ENCODE assay signal across 8 cellular contexts in genomic region chr12:69239286-69239921, GRCh38. TPM values are rescaled to one million over a fixed set of nuclear protein-coding genes. Genes with fewer than 3 reads are reported as not detected.
DNase-seq lines count a peak whose midpoint lies in the region; ATAC-seq, FAIRE-seq and TF ChIP-seq lines count a peak whose summit lies in the region.

CPSF6 (plus strand) TSS chr12:69239569; CDS start chr12:69239647, 78 bp downstream.

- peak within 1 kb of the TSS; percentile 79 to 94 (median 91) for H3K4me3 ChIP-seq in fibroblast of lung (replicated peaks in 1 of 4; ENCODE audit: control extremely low read depth in 1 of 4, insufficient read depth in 1 of 4, low read depth in 3 of 4, low read length in 4 of 4)

- peak; percentile 96 for ATAC-seq in activated T-helper 17 cell treated with anti-CD3 and anti-CD28 coated beads, Interleukin-2, amount 50 U/mL, for 72 hours (replicated peaks)
- ATAC-seq in naive thymus-derived CD8-positive, alpha-beta T cell, result peak; percentile 85 to 89
- ATAC-seq in stimulated activated naive B cell treated with anti-CD40 and anti-IgM and Interleukin-4, amounts not matched to agents 10 μg/mL and 1 μg/mL and 100 μg/mL, for 72 hours (replicated peaks), result peak; percentile 93 to 95

- FAIRE-seq in H54 (lab: Jason Lieb, UNC), result peak; percentile 75

- POLR2A ChIA-PET in RWPE1 (lab: Yijun Ruan, JAX; ENCODE audit: low non-redundant PET), result no interaction called here
- POLR2A ChIA-PET in naive thymus-derived CD8-positive, alpha-beta T cell (lab: Charles Lee), result interaction anchor here (1.2 to 2.2 kb wide), 9 partner anchors 9 to 1970 kb away, joined by 3 to 17 read pairs (median 5); partner anchors contain the start of genes CAND1, CCT2 and RAB3IP

- peaks cover 48% of the 10 kb centered on the region for H3K79me2 ChIP-seq in fibroblast of lung (ENCODE audit: control insufficient read depth, insufficient read depth, low read length)

- peak; percentile 87 for TF ChIP-seq POLR2A in H54 (IDR thresholded peaks at IDR 0.05; ENCODE audit: low read depth, low read length)

- H3K27ac Mint-ChIP-seq in activated T-helper 17 cell treated with anti-CD3 and anti-CD28 coated beads, Interleukin-2, amount 50 U/mL, for 72 hours, result peak within 1 kb of the TSS; percentile 99
- H3K27ac Mint-ChIP-seq in naive thymus-derived CD8-positive, alpha-beta T cell, result peak within 1 kb of the TSS; percentile 97 to 99 (median 99)
- H3K27ac Mint-ChIP-seq in stimulated activated naive B cell treated with anti-CD40 and anti-IgM and Interleukin-4, amounts not matched to agents 10 μg/mL and 1 μg/mL and 100 μg/mL, for 72 hours, result peak within 1 kb of the TSS; percentile 99

- no peaks in the 10 kb centered on the region for H4K20me1 ChIP-seq in fibroblast of lung (ENCODE audit: control insufficient read depth, extremely low read depth, insufficient read depth, low read length)

- CTCF ChIA-PET in RWPE1 (lab: Yijun Ruan, JAX), result no interaction called here

- H3K9ac ChIP-seq in fibroblast of lung (ENCODE audit: insufficient read depth, low read length), result peak within 1 kb of the TSS; percentile 93

- peak within 1 kb of the TSS; percentile 89 for H3K4me2 ChIP-seq in fibroblast of lung (ENCODE audit: extremely low read depth, insufficient read depth, low read length)

- H3K36me3 ChIP-seq in fibroblast of lung (ENCODE audit: control insufficient read depth, insufficient read depth, low read length), result no peaks in the 10 kb centered on the region

- peaks cover 2% of the 10 kb centered on the region for H3K4me1 ChIP-seq in fibroblast of lung (ENCODE audit: control insufficient read depth, extremely low read depth, insufficient read depth, low read length)

- no peaks in the 10 kb centered on the region for H3K9me3 Mint-ChIP-seq in activated T-helper 17 cell treated with anti-CD3 and anti-CD28 coated beads, Interleukin-2, amount 50 U/mL, for 72 hours
- H3K9me3 Mint-ChIP-seq in naive thymus-derived CD8-positive, alpha-beta T cell, result no peaks in the 10 kb centered on the region
- no peaks in the 10 kb centered on the region for H3K9me3 Mint-ChIP-seq in stimulated activated naive B cell treated with anti-CD40 and anti-IgM and Interleukin-4, amounts not matched to agents 10 μg/mL and 1 μg/mL and 100 μg/mL, for 72 hours

- H2AFZ ChIP-seq in fibroblast of lung (ENCODE audit: low read length), result peak within 1 kb of the TSS; percentile 91

- H3K4me3 Mint-ChIP-seq in activated T-helper 17 cell treated with anti-CD3 and anti-CD28 coated beads, Interleukin-2, amount 50 U/mL, for 72 hours, result peak within 1 kb of the TSS; percentile 99
- peak within 1 kb of the TSS; percentile 92 to 100 (median 98) for H3K4me3 Mint-ChIP-seq in naive thymus-derived CD8-positive, alpha-beta T cell
- peak within 1 kb of the TSS; percentile 96 to 97 for H3K4me3 Mint-ChIP-seq in stimulated activated naive B cell treated with anti-CD40 and anti-IgM and Interleukin-4, amounts not matched to agents 10 μg/mL and 1 μg/mL and 100 μg/mL, for 72 hours

- peak; percentile 93 for DNase-seq in ELF-1 (ENCODE audit: low read depth, low spot score)
- DNase-seq in H54 (ENCODE audit: insufficient read length, low spot score), result peak; percentile 81
- peak; percentile 98 for DNase-seq in LoVo (ENCODE audit: low spot score)
- peak; percentile 92 for DNase-seq in RWPE1 (ENCODE audit: low spot score)
- DNase-seq in fibroblast of lung (ENCODE audit: low read depth in 2 of 2), result peak; percentile 89 to 92
- DNase-seq in naive thymus-derived CD8-positive, alpha-beta T cell, result peak; percentile 89 to 98 (median 96)
- peak; percentile 93 for DNase-seq in stimulated activated naive B cell treated with anti-CD40 and anti-IgM and Interleukin-4, amounts not matched to agents 10 μg/mL and 1 μg/mL and 100 μg/mL, for 72 hours

- peaks cover 30% of the 10 kb centered on the region for H3K4me1 Mint-ChIP-seq in activated T-helper 17 cell treated with anti-CD3 and anti-CD28 coated beads, Interleukin-2, amount 50 U/mL, for 72 hours
- peaks cover 18 to 57% (median 49%) of the 10 kb centered on the region in 4 donors for H3K4me1 Mint-ChIP-seq in naive thymus-derived CD8-positive, alpha-beta T cell
- H3K4me1 Mint-ChIP-seq in stimulated activated naive B cell treated with anti-CD40 and anti-IgM and Interleukin-4, amounts not matched to agents 10 μg/mL and 1 μg/mL and 100 μg/mL, for 72 hours, result peaks cover 16 to 32% of the 10 kb centered on the region in 2 donors

- H3K27ac ChIP-seq in RWPE1 (peak within 1 kb of the TSS; percentile 90), fibroblast of lung (ENCODE audit: insufficient read depth, low read length) (peak within 1 kb of the TSS; percentile 91)

- TF ChIP-seq CTCF in RWPE1 (conservative IDR thresholded peaks at IDR 0.05; ENCODE audit: low read depth) (no peak), fibroblast of lung (conservative IDR thresholded peaks at IDR 0.05 in 1 of 2, IDR thresholded peaks at IDR 0.05 in 1 of 2; ENCODE audit: low read depth in 1 of 2, low read length in 2 of 2) (no peak)

- no peaks in the 10 kb centered on the region for H3K9me3 ChIP-seq in fibroblast of lung (ENCODE audit: control insufficient read depth, insufficient read depth, low read depth, low read length)

- H3K36me3 Mint-ChIP-seq in activated T-helper 17 cell treated with anti-CD3 and anti-CD28 coated beads, Interleukin-2, amount 50 U/mL, for 72 hours (ENCODE audit: low read depth), result peaks cover 38% of the 10 kb centered on the region
- H3K36me3 Mint-ChIP-seq in naive thymus-derived CD8-positive, alpha-beta T cell, result peaks cover 0 to 8% (median 0%) of the 10 kb centered on the region in 3 donors
- peaks cover 4 to 15% of the 10 kb centered on the region in 2 donors for H3K36me3 Mint-ChIP-seq in stimulated activated naive B cell treated with anti-CD40 and anti-IgM and Interleukin-4, amounts not matched to agents 10 μg/mL and 1 μg/mL and 100 μg/mL, for 72 hours

- no peaks in the 10 kb centered on the region for H3K27me3 Mint-ChIP-seq in activated T-helper 17 cell treated with anti-CD3 and anti-CD28 coated beads, Interleukin-2, amount 50 U/mL, for 72 hours
- no peaks in the 10 kb centered on the region for H3K27me3 Mint-ChIP-seq in naive thymus-derived CD8-positive, alpha-beta T cell
- H3K27me3 Mint-ChIP-seq in stimulated activated naive B cell treated with anti-CD40 and anti-IgM and Interleukin-4, amounts not matched to agents 10 μg/mL and 1 μg/mL and 100 μg/mL, for 72 hours, result no peaks in the 10 kb centered on the region

- H3K27me3 ChIP-seq in fibroblast of lung (ENCODE audit: control insufficient read depth, insufficient read depth, low read length), result no peaks in the 10 kb centered on the region

RNA-seq across cellular contexts. Expression of gene CPSF6, which starts in this region (rescaled TPM):
- total RNA-seq in activated T-helper 17 cell treated with anti-CD3 and anti-CD28 coated beads, Interleukin-2, amount 50 U/mL, for 72 hours, result 10 to 100 TPM; 66.3 to 91.8 TPM
- 18.0 and 29.3 TPM in 2 replicates for total RNA-seq in fibroblast of lung
- 43.2 and 54.4 TPM in 2 replicates for polyA plus RNA-seq in fibroblast of lung
- 51.6 and 54.9 TPM in 2 replicates for polyA plus RNA-seq in fibroblast of lung (2012)
- polyA minus RNA-seq in fibroblast of lung (ENCODE audit: low replicate concordance), result 18.1 and 32.9 TPM in 2 replicates
- total RNA-seq in naive thymus-derived CD8-positive, alpha-beta T cell, result 100 to 1,000 TPM; 113 to 114 TPM
- 10 to 100 TPM; 36.6 to 55.4 (median 46.0) TPM for polyA plus RNA-seq in naive thymus-derived CD8-positive, alpha-beta T cell

Comparison
In these comparisons a context has a peak if more than half of its experiments do, and no peak if none do; other contexts are left out.
1. Peak in every context shown above with its lines: DNase-seq, ATAC-seq, H3K4me3 ChIP-seq and H3K27ac ChIP-seq.